ENCODE assay signal across 12 cellular contexts in genomic region chr4:54032558-54033135, GRCh38. TPM values are rescaled to one million over a fixed set of nuclear protein-coding genes. Genes with fewer than 3 reads are reported as not detected.
DNase-seq lines count a peak whose midpoint lies in the region; ATAC-seq and TF ChIP-seq lines count a peak whose summit lies in the region.
"Had no signal": no experiment of that assay in that cellular context is flagged by ENCODE, and none has a peak within 500 bp of the region (broad histone marks: within the 10 kb centered on the region; RNA-seq: fewer than 3 reads in every experiment).

No MANE protein-coding gene starts in this region.

- H3K27ac ChIP-seq in Karpas-422 (ENCODE audit: low read length), result peak overlapping the region; percentile 52
- no peak overlapping the region for H3K27ac ChIP-seq in neural progenitor cell

- H3K36me3 Mint-ChIP-seq in neural progenitor cell (peaks cover 17% of the 10 kb centered on the region), T-cell (peaks cover 41% of the 10 kb centered on the region)

- H3K9me3 ChIP-seq in Karpas-422 (ENCODE audit: low read length) (no peaks in the 10 kb centered on the region), neural progenitor cell (ENCODE audit: low read depth) (no peaks in the 10 kb centered on the region)
- H3K9me3 ChIP-seq: SK-N-SH had no signal

- H3K79me2 ChIP-seq in Karpas-422 (ENCODE audit: low read length) (peaks cover 92% of the 10 kb centered on the region), neural progenitor cell (ENCODE audit: low read depth) (no peaks in the 10 kb centered on the region)

- H3K9me2 ChIP-seq in Karpas-422 (replicated peaks; ENCODE audit: insufficient read depth, low read length), result 0 out of 2 replicates have a peak, but pooled peaks cover 3% of the 10 kb centered on the region
- H3K9me2 ChIP-seq: SK-N-SH had no signal

- peaks cover 65% of the 10 kb centered on the region for H3K36me3 ChIP-seq in Karpas-422 (ENCODE audit: insufficient read depth, low read length)
- no peaks in the 10 kb centered on the region for H3K36me3 ChIP-seq in neural progenitor cell

- CTCF ChIA-PET in T-cell (lab: Charles Lee), result interaction anchor here in 1 of 2 donors (0.5 kb wide), 1 partner anchor 104 kb away, joined by 3 read pairs; no protein-coding TSS in a partner anchor

- POLR2A ChIA-PET in T-cell (lab: Charles Lee), result no interaction called here

- H3K27me3 Mint-ChIP-seq in neural progenitor cell (ENCODE audit: insufficient read depth, low read depth) (no peaks in the 10 kb centered on the region), T-cell (no peaks in the 10 kb centered on the region)

- in situ Hi-C loops in astrocyte of the spinal cord (cut with HindIII; ENCODE audit: low sequenced_read_pairs), result no loop called here

- no peak for DNase-seq in Karpas-422
- peak; percentile 16 for DNase-seq in astrocyte of the spinal cord (ENCODE audit: low read depth, low spot score)
- no peak for DNase-seq in neural progenitor cell (ENCODE audit: low spot score)
- no peak for DNase-seq in T-cell
- DNase-seq in A172 (ENCODE audit: low spot score), result no peak
- no peak for DNase-seq in activated T-cell treated with anti-CD3 and anti-CD28 coated beads, Interleukin-2, amount 50 U/mL, for 48 hours
- DNase-seq: activated naive CD4-positive, alpha-beta T cell treated with Interleukin-2 at 50 U/mL for 16 hours; IMR-90; NCI-H345; SK-N-SH had no signal

- no peaks in the 10 kb centered on the region for H3F3A ChIP-seq in neural progenitor cell (ENCODE audit: low read depth)

- TF ChIP-seq CTCF in astrocyte of the spinal cord (IDR thresholded peaks at IDR 0.05; ENCODE audit: low read depth, low read length), result no peak
- no peak for TF ChIP-seq CTCF in neural progenitor cell (IDR thresholded peaks at IDR 0.05)

- H2AFZ ChIP-seq in Karpas-422 (ENCODE audit: low read length), result no peak overlapping the region
- H2AFZ ChIP-seq in neural progenitor cell (replicated peaks), result no peak overlapping the region

- peak overlapping the region; percentile 71 for H3K4me3 Mint-ChIP-seq in neural progenitor cell
- no peak overlapping the region for H3K4me3 Mint-ChIP-seq in T-cell

- no peak overlapping the region for H3K4me2 ChIP-seq in Karpas-422 (ENCODE audit: low read depth, low read length, poor library complexity, severe bottlenecking)
- H3K4me2 ChIP-seq in neural progenitor cell, result peak overlapping the region; percentile 75
- H3K4me2 ChIP-seq: SK-N-SH had no signal

- H3K9me3 Mint-ChIP-seq in neural progenitor cell (no peaks in the 10 kb centered on the region), T-cell (no peaks in the 10 kb centered on the region)

- H3K4me1 Mint-ChIP-seq in neural progenitor cell, result peaks cover 9% of the 10 kb centered on the region
- peaks cover 41 to 62% (median 48%) of the 10 kb centered on the region in 3 donors for H3K4me1 Mint-ChIP-seq in T-cell

- no peak overlapping the region for H3K9ac ChIP-seq in Karpas-422 (ENCODE audit: low read length)
- no peak overlapping the region for H3K9ac ChIP-seq in neural progenitor cell
- H3K9ac ChIP-seq: SK-N-SH had no signal

- no peak overlapping the region for H3K27ac Mint-ChIP-seq in neural progenitor cell
- H3K27ac Mint-ChIP-seq in T-cell, result no peak overlapping the region

- H3K4me3 ChIP-seq in Karpas-422 (ENCODE audit: low read length) (no peak overlapping the region), astrocyte of the spinal cord (ENCODE audit: low read depth, low read length) (no peak overlapping the region), neural progenitor cell (peak overlapping the region; percentile 39)

- H3K27me3 ChIP-seq in Karpas-422 (ENCODE audit: low read length) (no peaks in the 10 kb centered on the region), neural progenitor cell (peaks cover 4% of the 10 kb centered on the region)

- H4K20me1 ChIP-seq in Karpas-422 (ENCODE audit: insufficient read depth, low read depth, low read length) (no peaks in the 10 kb centered on the region), neural progenitor cell (ENCODE audit: low read depth) (peaks cover 6% of the 10 kb centered on the region)

- H3K4me1 ChIP-seq in Karpas-422 (ENCODE audit: low read length), result peaks cover 60% of the 10 kb centered on the region
- H3K4me1 ChIP-seq in neural progenitor cell, result peaks cover 10% of the 10 kb centered on the region

- peak; percentile 62 for ATAC-seq in GM19438 (IDR thresholded peaks at IDR 0.05; ENCODE audit: low read depth, unreplicated experiment)
- ATAC-seq in T-cell (replicated peaks in 1 of 4), result no peak
- ATAC-seq in activated CD4-positive, CD25-positive, alpha-beta regulatory T cell treated with anti-CD3 and anti-CD28 coated beads, Interleukin-2, amount 50 U/mL, for 24 hours, result no peak

RNA-seq across cellular contexts. Expression of gene CHIC2, which starts 31.8 kb away (rescaled TPM):
- total RNA-seq in Karpas-422 (2014; rRNA removed; shearing (Covaris generic); ENCODE audit: low replicate concordance), result 103 and 116 TPM in 2 replicates
- total RNA-seq in neural progenitor cell (ENCODE audit: low replicate concordance) (12.8 and 16.9 TPM in 2 replicates), T-cell (10 to 100 TPM; 38.8 to 59.3 (median 40.5) TPM)
- 37.9 and 53.5 TPM in 2 replicates for total RNA-seq in A172 (2014; rRNA removed; shearing (Covaris generic))
